Comparison of ENCODE assay signal across 3 cellular contexts in the genomic region with DNA sequence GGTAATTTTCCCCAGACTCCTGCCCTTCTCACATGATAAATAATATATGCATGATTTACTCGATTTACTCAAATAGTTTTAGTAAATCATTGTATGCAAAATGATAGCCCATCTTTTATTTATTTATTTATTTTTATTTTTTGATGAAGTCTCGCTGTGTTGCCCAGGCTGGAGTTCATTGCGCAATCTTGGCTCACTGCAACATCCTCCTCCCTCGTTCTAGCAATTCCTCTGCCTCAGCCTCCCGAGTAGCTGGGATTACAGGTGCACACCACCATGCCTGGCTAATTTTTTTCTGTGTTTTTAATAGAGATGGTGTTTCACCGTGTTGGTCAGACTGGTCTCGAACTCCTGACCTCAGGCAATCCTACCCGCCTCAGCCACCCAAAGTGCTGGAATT.
TF ChIP-seq lines count a peak whose summit lies in the region.

No MANE protein-coding gene starts in this region.

TF ChIP-seq in HepG2, 621 proteins besides CTCF, POLR2A, EP300 and RAD21:
- 0 out of 2 replicates have a peak, but pooled peaks have one; percentile 8 for TF ChIP-seq CEBPG (CRISPR knock-in tag; IDR thresholded peaks at IDR 0.05)
- TF ChIP-seq, protein P1, sequence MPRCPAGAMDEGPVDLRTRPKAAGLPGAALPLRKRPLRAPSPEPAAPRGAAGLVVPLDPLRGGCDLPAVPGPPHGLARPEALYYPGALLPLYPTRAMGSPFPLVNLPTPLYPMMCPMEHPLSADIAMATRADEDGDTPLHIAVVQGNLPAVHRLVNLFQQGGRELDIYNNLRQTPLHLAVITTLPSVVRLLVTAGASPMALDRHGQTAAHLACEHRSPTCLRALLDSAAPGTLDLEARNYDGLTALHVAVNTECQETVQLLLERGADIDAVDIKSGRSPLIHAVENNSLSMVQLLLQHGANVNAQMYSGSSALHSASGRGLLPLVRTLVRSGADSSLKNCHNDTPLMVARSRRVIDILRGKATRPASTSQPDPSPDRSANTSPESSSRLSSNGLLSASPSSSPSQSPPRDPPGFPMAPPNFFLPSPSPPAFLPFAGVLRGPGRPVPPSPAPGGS (CRISPR knock-in tag; IDR thresholded peaks at IDR 0.05), result no peak
- no peak for TF ChIP-seq FOXM1 (CRISPR knock-in tag; IDR thresholded peaks at IDR 0.05)
- no peak for TF ChIP-seq ZNF446 (CRISPR knock-in tag; IDR thresholded peaks at IDR 0.05)
- no peak for TF ChIP-seq ZFP82 (CRISPR knock-in tag; IDR thresholded peaks at IDR 0.05; ENCODE audit: borderline replicate concordance)
- no peak for TF ChIP-seq ZNF180 (CRISPR knock-in tag; IDR thresholded peaks at IDR 0.05; ENCODE audit: borderline replicate concordance, low read depth)
- TF ChIP-seq CEBPB (IDR thresholded peaks at IDR 0.05; ENCODE audit: borderline replicate concordance, low read depth, low read length), result peak; percentile 75
- no peak for TF ChIP-seq TEAD3 (CRISPR knock-in tag; optimal IDR thresholded peaks at IDR 0.05; ENCODE audit: borderline replicate concordance)
- TF ChIP-seq HNRNPLL (IDR thresholded peaks at IDR 0.05; ENCODE audit: low read depth, low read length, poor library complexity, severe bottlenecking), result no peak
TF ChIP-seq in HepG2: peak in this region for 2.

TF ChIP-seq in IMR-90, 13 proteins besides CTCF, POLR2A, EP300 and RAD21:
- peak; percentile 84 for TF ChIP-seq CEBPB (IDR thresholded peaks at IDR 0.05; ENCODE audit: low read depth, low read length)
- no peak for TF ChIP-seq RCOR1 (IDR thresholded peaks at IDR 0.05; ENCODE audit: insufficient replicate concordance, low read length)
- TF ChIP-seq, protein P2, sequence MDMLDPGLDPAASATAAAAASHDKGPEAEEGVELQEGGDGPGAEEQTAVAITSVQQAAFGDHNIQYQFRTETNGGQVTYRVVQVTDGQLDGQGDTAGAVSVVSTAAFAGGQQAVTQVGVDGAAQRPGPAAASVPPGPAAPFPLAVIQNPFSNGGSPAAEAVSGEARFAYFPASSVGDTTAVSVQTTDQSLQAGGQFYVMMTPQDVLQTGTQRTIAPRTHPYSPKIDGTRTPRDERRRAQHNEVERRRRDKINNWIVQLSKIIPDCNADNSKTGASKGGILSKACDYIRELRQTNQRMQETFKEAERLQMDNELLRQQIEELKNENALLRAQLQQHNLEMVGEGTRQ (IDR thresholded peaks at IDR 0.05; ENCODE audit: low read depth, low read length), result no peak

TF ChIP-seq in H1, 55 proteins besides CTCF, POLR2A, EP300 and RAD21:
- peak; percentile 86 for TF ChIP-seq CEBPB (IDR thresholded peaks at IDR 0.05; ENCODE audit: low read depth, low read length)
- TF ChIP-seq, protein P3, sequence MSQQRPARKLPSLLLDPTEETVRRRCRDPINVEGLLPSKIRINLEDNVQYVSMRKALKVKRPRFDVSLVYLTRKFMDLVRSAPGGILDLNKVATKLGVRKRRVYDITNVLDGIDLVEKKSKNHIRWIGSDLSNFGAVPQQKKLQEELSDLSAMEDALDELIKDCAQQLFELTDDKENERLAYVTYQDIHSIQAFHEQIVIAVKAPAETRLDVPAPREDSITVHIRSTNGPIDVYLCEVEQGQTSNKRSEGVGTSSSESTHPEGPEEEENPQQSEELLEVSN (IDR thresholded peaks at IDR 0.05), result no peak
